ENCODE assay signal across 20 cellular contexts in genomic region chr5:2199697-2200096, GRCh38.
A peak's percentile ranks its signal among the peaks of the same experiment; 100 is the strongest.
DNase-seq lines count a peak whose midpoint lies in the region; ATAC-seq and TF ChIP-seq lines count a peak whose summit lies in the region.
"Had no signal": no experiment of that assay in that cellular context is flagged by ENCODE, and none has a peak within 500 bp of the region (broad histone marks: within the 10 kb centered on the region; RNA-seq: fewer than 3 reads in every experiment).

No MANE protein-coding gene starts in this region.

- peaks cover 18% of the 10 kb centered on the region for H3K27me3 Mint-ChIP-seq in neural progenitor cell (ENCODE audit: insufficient read depth, low read depth)
- H3K27me3 Mint-ChIP-seq: CD4-positive, CD25-positive, alpha-beta regulatory T cell had no signal

- no peaks in the 10 kb centered on the region for H3K79me2 ChIP-seq in neural progenitor cell (ENCODE audit: low read depth)

- POLR2A ChIA-PET in A673 (lab: Charles Lee; ENCODE audit: low non-redundant PET): no interaction called here

- H3K27me3 ChIP-seq in neural progenitor cell: peaks cover 19% of the 10 kb centered on the region
- H3K27me3 ChIP-seq in aorta (ENCODE audit: control insufficient read depth in 1 of 2, insufficient read depth in 2 of 2, low read length in 1 of 2): no peaks in the 10 kb centered on the region
- no peaks in the 10 kb centered on the region for H3K27me3 ChIP-seq in A673 (replicated peaks; ENCODE audit: insufficient read depth, low read depth, low read length, poor library complexity)
- H3K27me3 ChIP-seq: BLaER1 treated with 17β-estradiol and CSF1 and Interleukin-3, amounts not matched to agents 10 nM and 100 nM had no signal

- no peak overlapping the region for H2AFZ ChIP-seq in neural progenitor cell (replicated peaks)

- no TSS peak for BruUV-seq in A673 (replicated peaks; lab: Mats Ljungman, UMichigan)

- H3K4me3 Mint-ChIP-seq in neural progenitor cell: no peak overlapping the region
- H3K4me3 Mint-ChIP-seq: B cell; CD4-positive, CD25-positive, alpha-beta regulatory T cell; CD8-positive, alpha-beta memory T cell had no signal

- H3K27ac ChIP-seq in C4-2B: peak overlapping the region; percentile 51; the same call in 1 of the 2 replicates
- H3K27ac ChIP-seq in neural progenitor cell: no peak overlapping the region
- no peak overlapping the region for H3K27ac ChIP-seq in aorta (ENCODE audit: low read depth in 1 of 2, low read length in 2 of 2)
- H3K27ac ChIP-seq in A673 (ENCODE audit: low read depth, low read length, poor library complexity, severe bottlenecking): no peak overlapping the region
- H3K27ac ChIP-seq: BLaER1 treated with 17β-estradiol and CSF1 and Interleukin-3, amounts not matched to agents 10 nM and 100 nM; HL-60 had no signal

- no peak overlapping the region for H3K9ac ChIP-seq in neural progenitor cell
- H3K9ac ChIP-seq: BLaER1 treated with 17β-estradiol and CSF1 and Interleukin-3, amounts not matched to agents 10 nM and 100 nM had no signal

- H3K9me3 ChIP-seq in neural progenitor cell (ENCODE audit: low read depth): no peaks in the 10 kb centered on the region
- H3K9me3 ChIP-seq in aorta (ENCODE audit: control insufficient read depth, low read length): peaks cover 10% of the 10 kb centered on the region
- H3K9me3 ChIP-seq in A673 (ENCODE audit: low read depth, low read length, poor library complexity, severe bottlenecking): no peaks in the 10 kb centered on the region
- H3K9me3 ChIP-seq: HAP-1 had no signal

- TF ChIP-seq CTCF in C4-2B (conservative IDR thresholded peaks at IDR 0.05) (no peak), neural progenitor cell (IDR thresholded peaks at IDR 0.05) (no peak), A673 (conservative IDR thresholded peaks at IDR 0.05; ENCODE audit: low read depth, low read length) (no peak)

- no peak overlapping the region for H3K4me3 ChIP-seq in neural progenitor cell
- no peak overlapping the region for H3K4me3 ChIP-seq in aorta (ENCODE audit: low read length in 2 of 2)
- no peak overlapping the region for H3K4me3 ChIP-seq in A673 (ENCODE audit: low read depth, low read length, poor library complexity, severe bottlenecking)
- H3K4me3 ChIP-seq: BLaER1 treated with 17β-estradiol and CSF1 and Interleukin-3, amounts not matched to agents 10 nM and 100 nM; GM12878; HAP-1 had no signal

- H3K4me1 ChIP-seq in neural progenitor cell: peaks cover 11% of the 10 kb centered on the region
- H3K4me1 ChIP-seq in aorta (ENCODE audit: control insufficient read depth in 1 of 2, insufficient read depth in 2 of 2, low read length in 2 of 2): no peaks in the 10 kb centered on the region
- no peaks in the 10 kb centered on the region for H3K4me1 ChIP-seq in A673 (ENCODE audit: insufficient read depth, low read length, poor library complexity, severe bottlenecking)
- H3K4me1 ChIP-seq: BLaER1 treated with 17β-estradiol and CSF1 and Interleukin-3, amounts not matched to agents 10 nM and 100 nM; HAP-1 had no signal

- peak; percentile 29 for DNase-seq in ecto neural progenitor cell (ENCODE audit: low spot score)
- no peak for DNase-seq in neural progenitor cell (ENCODE audit: low spot score)
- DNase-seq in aorta: peak; percentile 11 to 46
- DNase-seq in UCSD-AML1 (lab: John Stamatoyannopoulos, UW; ENCODE audit: unreplicated experiment): no peak
- no peak for DNase-seq in NOMO-1 treated with DMSO at 0.1 percent for 48 hours (lab: John Stamatoyannopoulos, UW; ENCODE audit: unreplicated experiment)
- DNase-seq in A673 (ENCODE audit: low spot score): no peak
- DNase-seq: 8988T; CD4-positive, CD25-positive, alpha-beta regulatory T cell; CD8-positive, alpha-beta memory T cell; COR-L47; DMS 273 treated with DMSO at 0.1 percent for 48 hours; DMS53; DND-41; EL had no signal

- H3K9me3 Mint-ChIP-seq in neural progenitor cell: peaks cover 11% of the 10 kb centered on the region

- H4K20me1 ChIP-seq in neural progenitor cell (ENCODE audit: low read depth): no peaks in the 10 kb centered on the region
- H4K20me1 ChIP-seq: BLaER1 treated with 17β-estradiol and CSF1 and Interleukin-3, amounts not matched to agents 10 nM and 100 nM had no signal

- H3K4me1 Mint-ChIP-seq in neural progenitor cell: peaks cover 65% of the 10 kb centered on the region
- H3K4me1 Mint-ChIP-seq: B cell; CD4-positive, CD25-positive, alpha-beta regulatory T cell; CD8-positive, alpha-beta memory T cell had no signal

- peaks cover 4% of the 10 kb centered on the region for H3F3A ChIP-seq in neural progenitor cell (ENCODE audit: low read depth)

- no peak overlapping the region for H3K4me2 ChIP-seq in neural progenitor cell
- H3K4me2 ChIP-seq: BLaER1 treated with 17β-estradiol and CSF1 and Interleukin-3, amounts not matched to agents 10 nM and 100 nM had no signal

- CTCF ChIA-PET in A673 (lab: Charles Lee): no interaction called here

- 76 to 85% methylated on average over 14 of the region's 14 CpGs for WGBS in aorta, 2 donors

- H3K27ac Mint-ChIP-seq in neural progenitor cell: peak overlapping the region; percentile 76
- H3K27ac Mint-ChIP-seq: B cell; CD4-positive, CD25-positive, alpha-beta regulatory T cell; CD8-positive, alpha-beta memory T cell had no signal

- intact Hi-C loops in aorta (cut with DNase I): no loop called here
- intact Hi-C loops in A673 (cut with micrococcal nuclease; ENCODE audit: unreplicated experiment): no loop called here

- H3K36me3 Mint-ChIP-seq in neural progenitor cell: peaks cover 2% of the 10 kb centered on the region
- H3K36me3 Mint-ChIP-seq: CD4-positive, CD25-positive, alpha-beta regulatory T cell had no signal

- H3K36me3 ChIP-seq in neural progenitor cell (no peaks in the 10 kb centered on the region), aorta (ENCODE audit: control insufficient read depth in 1 of 2, insufficient read depth in 2 of 2, low read length in 1 of 2) (no peaks in the 10 kb centered on the region), A673 (ENCODE audit: insufficient read depth, low read length, poor library complexity, severe bottlenecking) (no peaks in the 10 kb centered on the region)
- H3K36me3 ChIP-seq: HAP-1 had no signal

- ATAC-seq in aorta (ENCODE audit: low FRiP score): no peak
- ATAC-seq: GM12878 had no signal

Comparison
In these comparisons a context has a peak if more than half of its experiments do, and no peak if none do; other contexts are left out.
1. DNase-seq: peak in ecto neural progenitor cell (single experiment) and aorta (2 of 2); none in neural progenitor cell (single experiment), UCSD-AML1 (single experiment), NOMO-1 treated with DMSO at 0.1 percent for 48 hours (single experiment) and A673 (single experiment).